Comparison of ENCODE assay signal across 17 cellular contexts in the genomic region with DNA sequence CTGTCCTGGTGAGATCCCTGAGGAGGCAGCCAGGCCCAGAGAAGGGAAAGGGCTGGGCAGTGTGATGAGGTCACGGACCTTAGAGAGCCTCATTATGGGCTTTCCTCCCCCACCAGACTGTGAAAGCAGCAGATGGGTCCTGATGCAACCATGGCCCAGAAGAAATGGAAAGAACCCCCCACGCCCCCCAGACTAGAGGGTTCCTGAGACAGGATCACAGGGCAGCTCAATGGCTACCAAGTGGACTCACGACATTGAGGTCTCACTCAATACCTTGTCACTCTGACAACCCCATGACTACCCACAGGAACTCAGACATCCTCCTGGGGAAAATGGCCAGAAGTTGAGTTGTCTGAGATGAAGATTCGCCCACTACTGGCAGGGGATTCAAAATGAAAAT. TPM values are rescaled to one million over a fixed set of nuclear protein-coding genes. Genes with fewer than 3 reads are reported as not detected.
DNase-seq lines count a peak whose midpoint lies in the region; ATAC-seq and TF ChIP-seq lines count a peak whose summit lies in the region.
"Had no signal": no experiment of that assay in that cellular context is flagged by ENCODE, and none has a peak within 500 bp of the region (broad histone marks: within the 10 kb centered on the region; RNA-seq: fewer than 3 reads in every experiment).

No MANE protein-coding gene starts in this region.

- H3K27ac Mint-ChIP-seq in glutamatergic neuron (ENCODE audit: unreplicated experiment) (peak overlapping the region; percentile 28), progenitor cell of endocrine pancreas (no peak overlapping the region)
- no peak overlapping the region for H3K27ac Mint-ChIP-seq in activated naive CD4-positive, alpha-beta T cell treated with anti-CD3 and anti-CD28 coated beads, Interleukin-2, amount 50 U/mL, for 72 hours
- H3K27ac Mint-ChIP-seq: B cell; CD4-positive, alpha-beta T cell; CD8-positive, alpha-beta T cell had no signal

- H3K27ac ChIP-seq in WERI-Rb-1 = no peak overlapping the region
- H3K27ac ChIP-seq in osteoblast (ENCODE audit: low read depth, low read length) = no peak overlapping the region
- H3K27ac ChIP-seq: 22Rv1; A549; BLaER1 treated with 17β-estradiol and CSF1 and Interleukin-3, amounts not matched to agents 10 nM and 100 nM; C4-2B had no signal

- TF ChIP-seq CTCF in WERI-Rb-1 (IDR thresholded peaks at IDR 0.05; ENCODE audit: low read depth, low read length) (0 out of 2 replicates have a peak, but pooled peaks have one; percentile 5), glutamatergic neuron (IDR thresholded peaks at IDR 0.05; ENCODE audit: partially characterized antibody, unreplicated experiment) (no peak), osteoblast (IDR thresholded peaks at IDR 0.05; ENCODE audit: extremely low read depth, low read depth, low read length) (no peak), progenitor cell of endocrine pancreas (IDR thresholded peaks at IDR 0.05; ENCODE audit: unreplicated experiment) (no peak)

- H3K4me3 ChIP-seq in WERI-Rb-1 (ENCODE audit: low read depth, low read length) = no peak overlapping the region
- no peak overlapping the region for H3K4me3 ChIP-seq in osteoblast (ENCODE audit: insufficient read depth, low read length)
- H3K4me3 ChIP-seq: A549; BLaER1 treated with 17β-estradiol and CSF1 and Interleukin-3, amounts not matched to agents 10 nM and 100 nM had no signal

- H3K9me3 Mint-ChIP-seq in glutamatergic neuron (ENCODE audit: unreplicated experiment) (peaks cover 8% of the 10 kb centered on the region), progenitor cell of endocrine pancreas (ENCODE audit: low read depth) (peaks cover 2% of the 10 kb centered on the region)
- H3K9me3 Mint-ChIP-seq in activated naive CD4-positive, alpha-beta T cell treated with anti-CD3 and anti-CD28 coated beads, Interleukin-2, amount 50 U/mL, for 72 hours = peaks cover 0 to 4% of the 10 kb centered on the region in 2 donors
- H3K9me3 Mint-ChIP-seq: CD4-positive, alpha-beta T cell had no signal

- no peak overlapping the region for H2AFZ ChIP-seq in osteoblast (ENCODE audit: low read length)

- no peak for DNase-seq in WERI-Rb-1
- DNase-seq in glutamatergic neuron = no peak
- peak; percentile 65 for DNase-seq in osteoblast (ENCODE audit: insufficient read length, low spot score, missing footprints)
- no peak for DNase-seq in progenitor cell of endocrine pancreas (ENCODE audit: low spot score, unreplicated experiment)
- no peak for DNase-seq in activated naive CD4-positive, alpha-beta T cell treated with anti-CD3 and anti-CD28 coated beads, Interleukin-2, amount 50 U/mL, for 72 hours (ENCODE audit: low spot score in 2 of 2)
- DNase-seq: AML-193; Caco-2; Calu3; CD4-positive, alpha-beta T cell; CD8-positive, alpha-beta T cell; DMS79 treated with DMSO at 0.1 percent for 48 hours; GF-D8 had no signal

- H3K36me3 Mint-ChIP-seq in glutamatergic neuron (ENCODE audit: unreplicated experiment) (peaks cover 3% of the 10 kb centered on the region), progenitor cell of endocrine pancreas (ENCODE audit: insufficient read depth) (no peaks in the 10 kb centered on the region)
- H3K36me3 Mint-ChIP-seq in activated naive CD4-positive, alpha-beta T cell treated with anti-CD3 and anti-CD28 coated beads, Interleukin-2, amount 50 U/mL, for 72 hours = no peaks in the 10 kb centered on the region
- H3K36me3 Mint-ChIP-seq: CD8-positive, alpha-beta T cell had no signal

- ATAC-seq in activated naive CD4-positive, alpha-beta T cell treated with anti-CD3 and anti-CD28 coated beads, Interleukin-2, amount 50 U/mL, for 72 hours = no peak
- ATAC-seq: A549; CD8-positive, alpha-beta T cell had no signal

- H3K9me3 ChIP-seq in WERI-Rb-1 (ENCODE audit: severe bottlenecking) = no peaks in the 10 kb centered on the region
- H3K9me3 ChIP-seq in osteoblast (ENCODE audit: low read depth, low read length) = no peaks in the 10 kb centered on the region
- H3K9me3 ChIP-seq: Caco-2 had no signal

- H3K27me3 Mint-ChIP-seq in glutamatergic neuron (ENCODE audit: unreplicated experiment) (no peaks in the 10 kb centered on the region), progenitor cell of endocrine pancreas (peaks cover 43% of the 10 kb centered on the region)

- no peaks in the 10 kb centered on the region for H3K4me1 ChIP-seq in osteoblast (ENCODE audit: insufficient read depth, low read length)
- H3K4me1 ChIP-seq: A549, Caco-2 had no signal

- H3K4me2 ChIP-seq in osteoblast (ENCODE audit: insufficient read depth, low read length) = no peak overlapping the region
- H3K4me2 ChIP-seq: A549; BLaER1 treated with 17β-estradiol and CSF1 and Interleukin-3, amounts not matched to agents 10 nM and 100 nM had no signal

- H3K79me2 ChIP-seq in osteoblast (ENCODE audit: insufficient read depth, low read length) = no peaks in the 10 kb centered on the region

- no peaks in the 10 kb centered on the region for H4K20me1 ChIP-seq in osteoblast (ENCODE audit: insufficient read depth, low read length)
- H4K20me1 ChIP-seq: BLaER1 treated with 17β-estradiol and CSF1 and Interleukin-3, amounts not matched to agents 10 nM and 100 nM had no signal

- H3K4me3 Mint-ChIP-seq in glutamatergic neuron (ENCODE audit: unreplicated experiment) = no peak overlapping the region
- H3K4me3 Mint-ChIP-seq in progenitor cell of endocrine pancreas (ENCODE audit: low read depth) = no peak overlapping the region
- H3K4me3 Mint-ChIP-seq: B cell; CD4-positive, alpha-beta T cell; CD8-positive, alpha-beta T cell had no signal

- H3K27me3 ChIP-seq in WERI-Rb-1 (ENCODE audit: insufficient read depth, low read depth, severe bottlenecking) (no peaks in the 10 kb centered on the region), osteoblast (ENCODE audit: insufficient read depth, low read length) (peaks cover 35% of the 10 kb centered on the region)
- H3K27me3 ChIP-seq: BLaER1 treated with 17β-estradiol and CSF1 and Interleukin-3, amounts not matched to agents 10 nM and 100 nM had no signal

- H3K36me3 ChIP-seq in WERI-Rb-1 (no peaks in the 10 kb centered on the region), osteoblast (ENCODE audit: insufficient read depth, low read length) (no peaks in the 10 kb centered on the region)
- H3K36me3 ChIP-seq: BLaER1 treated with 17β-estradiol and CSF1 and Interleukin-3, amounts not matched to agents 10 nM and 100 nM had no signal

- H3K4me1 Mint-ChIP-seq in glutamatergic neuron (ENCODE audit: low read depth, unreplicated experiment) = peaks cover 15% of the 10 kb centered on the region
- H3K4me1 Mint-ChIP-seq in progenitor cell of endocrine pancreas (ENCODE audit: low read depth) = peaks cover 30% of the 10 kb centered on the region
- H3K4me1 Mint-ChIP-seq: B cell had no signal

RNA-seq across cellular contexts. Expression of a gene that starts 36.7 kb away (rescaled TPM):
- total RNA-seq in glutamatergic neuron (ENCODE audit: unreplicated experiment) (50.1 TPM), osteoblast (0.36 TPM in 1 of 2 replicates, not detected in the other), progenitor cell of endocrine pancreas (42.4 and 44.2 TPM in 2 replicates)
- total RNA-seq in activated naive CD4-positive, alpha-beta T cell treated with anti-CD3 and anti-CD28 coated beads, Interleukin-2, amount 50 U/mL, for 72 hours = 10 to 100 TPM in 1 of 2 donors, 1 to 10 TPM in 1; 9.0 to 29.8 TPM
